Comparison of ENCODE assay signal across 12 cellular contexts in genomic region chr2:191109888-191110287, GRCh38. TPM values are rescaled to one million over a fixed set of nuclear protein-coding genes. Genes with fewer than 3 reads are reported as not detected.
DNase-seq lines count a peak whose midpoint lies in the region; ATAC-seq and TF ChIP-seq lines count a peak whose summit lies in the region.
"Had no signal": no experiment of that assay in that cellular context is flagged by ENCODE, and none has a peak within 500 bp of the region (broad histone marks: within the 10 kb centered on the region; RNA-seq: fewer than 3 reads in every experiment).

No MANE protein-coding gene starts in this region.

- intact Hi-C loops in natural killer cell (cut with micrococcal nuclease), result no loop called here

- no peaks in the 10 kb centered on the region for H3K27me3 Mint-ChIP-seq in activated CD8-positive, alpha-beta T cell treated with anti-CD3 and anti-CD28 coated beads, Interleukin-2, amount 10 ng/mL, durations not matched to agents 7 days and 5 days (ENCODE audit: low read depth)
- no peaks in the 10 kb centered on the region for H3K27me3 Mint-ChIP-seq in natural killer cell (ENCODE audit: low read depth in 2 of 2)

- DNase-seq in DMS153 (lab: John Stamatoyannopoulos, UW) (peak; percentile 38), DMS153 treated with DMSO at 0.1 percent for 48 hours (lab: John Stamatoyannopoulos, UW; ENCODE audit: unreplicated experiment) (no peak), natural killer cell (no peak), activated gamma-delta T cell treated with Interleukin-2 at 50 U/mL for 16 hours (no peak), COR-L47 (lab: John Stamatoyannopoulos, UW) (no peak)
- no peak for DNase-seq in activated CD8-positive, alpha-beta T cell treated with anti-CD3 and anti-CD28 coated beads, Interleukin-2, amount 10 ng/mL, durations not matched to agents 7 days and 5 days
- DNase-seq: DMS 273 treated with DMSO at 0.1 percent for 48 hours, NCI-H748 treated with DMSO at 0.1 percent for 48 hours, SIG-M5, trophoblast cell had no signal

- no peak for TF ChIP-seq CTCF in natural killer cell (IDR thresholded peaks at IDR 0.05)

- CTCF ChIA-PET in activated CD8-positive, alpha-beta T cell treated with anti-CD3 and anti-CD28 coated beads, Interleukin-2, amount 10 ng/mL, durations not matched to agents 7 days and 5 days (lab: Charles Lee), result interaction anchor here (1.1 to 2.5 kb wide), 5 partner anchors 22 to 58 kb away, joined by 3 to 8 read pairs (median 4); partner anchors contain the start of gene STAT4

- no peak overlapping the region for H3K4me3 Mint-ChIP-seq in activated CD8-positive, alpha-beta T cell treated with anti-CD3 and anti-CD28 coated beads, Interleukin-2, amount 10 ng/mL, durations not matched to agents 7 days and 5 days
- H3K4me3 Mint-ChIP-seq in natural killer cell, result no peak overlapping the region

- peaks cover 70% of the 10 kb centered on the region for H3K36me3 Mint-ChIP-seq in activated CD8-positive, alpha-beta T cell treated with anti-CD3 and anti-CD28 coated beads, Interleukin-2, amount 10 ng/mL, durations not matched to agents 7 days and 5 days (ENCODE audit: low read depth)
- H3K36me3 Mint-ChIP-seq in natural killer cell, result no peaks in the 10 kb centered on the region

- peak overlapping the region; percentile 60 for H3K27ac Mint-ChIP-seq in activated CD8-positive, alpha-beta T cell treated with anti-CD3 and anti-CD28 coated beads, Interleukin-2, amount 10 ng/mL, durations not matched to agents 7 days and 5 days
- H3K27ac Mint-ChIP-seq in natural killer cell, result peak overlapping the region; percentile 67 to 84

- H3K9me3 Mint-ChIP-seq in activated CD8-positive, alpha-beta T cell treated with anti-CD3 and anti-CD28 coated beads, Interleukin-2, amount 10 ng/mL, durations not matched to agents 7 days and 5 days (ENCODE audit: insufficient read depth), result no peaks in the 10 kb centered on the region
- no peaks in the 10 kb centered on the region for H3K9me3 Mint-ChIP-seq in natural killer cell

- ATAC-seq in HG02588 (IDR thresholded peaks at IDR 0.05; ENCODE audit: unreplicated experiment), result peak; percentile 51
- ATAC-seq in activated CD8-positive, alpha-beta T cell treated with anti-CD3 and anti-CD28 coated beads, Interleukin-2, amount 10 ng/mL, durations not matched to agents 7 days and 5 days, result no peak
- ATAC-seq in natural killer cell, result no peak
- ATAC-seq in HG03196 (IDR thresholded peaks at IDR 0.05; ENCODE audit: unreplicated experiment), result no peak

- POLR2A ChIA-PET in activated CD8-positive, alpha-beta T cell treated with anti-CD3 and anti-CD28 coated beads, Interleukin-2, amount 10 ng/mL, durations not matched to agents 7 days and 5 days (lab: Charles Lee), result no interaction called here

- H3K4me1 Mint-ChIP-seq in activated CD8-positive, alpha-beta T cell treated with anti-CD3 and anti-CD28 coated beads, Interleukin-2, amount 10 ng/mL, durations not matched to agents 7 days and 5 days (ENCODE audit: low read depth), result peaks cover 68% of the 10 kb centered on the region
- peaks cover 70 to 83% of the 10 kb centered on the region in 2 donors for H3K4me1 Mint-ChIP-seq in natural killer cell

RNA-seq across cellular contexts. Expression of gene STAT4, which starts 40.9 kb away (rescaled TPM):
- total RNA-seq in activated CD8-positive, alpha-beta T cell treated with anti-CD3 and anti-CD28 coated beads, Interleukin-2, amount 10 ng/mL, durations not matched to agents 7 days and 5 days, result 100 to 1,000 TPM; 154 to 157 TPM
- 100 to 1,000 TPM; 264 to 339 (median 304) TPM for total RNA-seq in natural killer cell
